In genomic region chr9:134768332-134769083, GRCh38 we compare ENCODE assay signal across 2 cellular contexts.
TF ChIP-seq lines count a peak whose summit lies in the region.

No MANE protein-coding gene starts in this region.

TF ChIP-seq in GM23338, 12 proteins besides CTCF, POLR2A, EP300 and RAD21 (continued from another document):
- TF ChIP-seq ZNF462 (CRISPR knock-in tag; IDR thresholded peaks at IDR 0.05) (no peak), REST (IDR thresholded peaks at IDR 0.05; ENCODE audit: unreplicated experiment) (no peak), EZH2phosphoT487 (IDR thresholded peaks at IDR 0.05; ENCODE audit: unreplicated experiment) (no peak), EZH2 (IDR thresholded peaks at IDR 0.05; ENCODE audit: low read depth, unreplicated experiment) (no peak), POLR2AphosphoS5 (IDR thresholded peaks at IDR 0.05; ENCODE audit: low read depth) (no peak)

TF ChIP-seq in WTC11, 78 proteins besides CTCF, POLR2A, EP300 and RAD21 (continued from another document):
- TF ChIP-seq ERG (CRISPR knock-in tag; IDR thresholded peaks at IDR 0.05): no peak
- TF ChIP-seq ZNF317 (CRISPR knock-in tag; IDR thresholded peaks at IDR 0.05; ENCODE audit: borderline replicate concordance, low read depth): no peak
- no peak for TF ChIP-seq JUN (CRISPR knock-in tag; IDR thresholded peaks at IDR 0.05)
- TF ChIP-seq AR (CRISPR knock-in tag; IDR thresholded peaks at IDR 0.05): no peak
- TF ChIP-seq RELA (CRISPR knock-in tag; IDR thresholded peaks at IDR 0.05; ENCODE audit: borderline replicate concordance): no peak
